Comparison of ENCODE assay signal across 30 cellular contexts in the genomic region with DNA sequence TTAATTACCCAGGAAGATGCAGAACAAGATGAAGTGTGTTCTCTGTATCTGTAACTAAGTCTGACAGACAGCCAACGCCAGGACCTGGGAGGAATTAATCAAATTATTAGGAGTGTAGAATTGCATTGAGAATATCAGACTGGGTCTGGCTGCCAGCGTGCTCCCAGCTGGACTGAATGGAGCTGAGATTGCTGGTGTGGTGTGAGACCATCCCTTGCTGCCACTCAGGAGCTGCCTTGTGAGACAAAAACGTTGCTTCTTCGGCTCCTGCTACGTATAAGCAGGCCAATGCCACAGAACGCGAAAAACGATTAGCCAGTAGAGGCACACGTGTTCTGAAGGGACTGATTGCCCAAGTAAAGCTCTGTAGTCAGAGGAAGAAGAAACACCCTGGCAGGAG.
DNase-seq lines count a peak whose midpoint lies in the region; ATAC-seq and TF ChIP-seq lines count a peak whose summit lies in the region.
"Had no signal": no experiment of that assay in that cellular context is flagged by ENCODE, and none has a peak within 500 bp of the region (broad histone marks: within the 10 kb centered on the region; RNA-seq: fewer than 3 reads in every experiment).

No MANE protein-coding gene starts in this region.

- peaks cover 2% of the 10 kb centered on the region for H3K9me3 Mint-ChIP-seq in activated T-cell treated with anti-CD3 and anti-CD28 coated beads, Interleukin-2, amount 50 U/mL, for 24 hours
- H3K9me3 Mint-ChIP-seq: activated T-helper 17 cell treated with anti-CD3 and anti-CD28 coated beads, Interleukin-2, amount 50 U/mL, for 72 hours; GM23338 had no signal

- no peaks in the 10 kb centered on the region for H3K27me3 ChIP-seq in body of pancreas
- H3K27me3 ChIP-seq in ovary: no peaks in the 10 kb centered on the region
- no peaks in the 10 kb centered on the region for H3K27me3 ChIP-seq in vagina
- H3K27me3 ChIP-seq in trophoblast cell (ENCODE audit: insufficient read depth, low read length): no peaks in the 10 kb centered on the region
- H3K27me3 ChIP-seq: cardiac muscle cell, colonic mucosa, sigmoid colon, upper lobe of left lung had no signal

- H3K9me3 ChIP-seq in body of pancreas (no peaks in the 10 kb centered on the region), ovary (no peaks in the 10 kb centered on the region), vagina (no peaks in the 10 kb centered on the region), trophoblast cell (ENCODE audit: insufficient read depth, low read depth, low read length) (peaks cover 2% of the 10 kb centered on the region)
- H3K9me3 ChIP-seq: A549, colonic mucosa, prostate gland, upper lobe of left lung had no signal

- no peaks in the 10 kb centered on the region for H3K4me1 Mint-ChIP-seq in activated T-cell treated with anti-CD3 and anti-CD28 coated beads, Interleukin-2, amount 50 U/mL, for 24 hours (ENCODE audit: low read depth)
- H3K4me1 Mint-ChIP-seq: activated B cell treated with CpG ODN at 0.5 μM for 24 hours; activated T-helper 17 cell treated with anti-CD3 and anti-CD28 coated beads, Interleukin-2, amount 50 U/mL, for 72 hours had no signal

- H3K79me2 ChIP-seq in trophoblast cell (ENCODE audit: control insufficient read depth, insufficient read depth, low read length, poor library complexity): no peaks in the 10 kb centered on the region

- H3K36me3 ChIP-seq in body of pancreas (replicated peaks in 1 of 2; ENCODE audit: insufficient read depth in 1 of 2, low read depth in 2 of 2) (peaks cover 0 to 2% of the 10 kb centered on the region in 2 donors), ovary (no peaks in the 10 kb centered on the region), vagina (peaks cover 0 to 2% of the 10 kb centered on the region in 2 donors), trophoblast cell (ENCODE audit: control insufficient read depth in 1 of 2, insufficient read depth in 2 of 2, low read length in 2 of 2) (peaks cover 3 to 5% of the 10 kb centered on the region in 2 experiments)
- H3K36me3 ChIP-seq: colonic mucosa, prostate gland had no signal

- H3K4ac ChIP-seq in trophoblast cell (ENCODE audit: low read depth, low read length): no peak overlapping the region

- H3K27ac ChIP-seq in body of pancreas (no peak overlapping the region), ovary (no peak overlapping the region), vagina (no peak overlapping the region), trophoblast cell (ENCODE audit: low read depth, low read length) (no peak overlapping the region)
- H3K27ac ChIP-seq: A549, cardiac muscle cell, colonic mucosa, left ventricle myocardium inferior, prostate gland, sigmoid colon, upper lobe of left lung had no signal

- H3K27me3 Mint-ChIP-seq in activated T-cell treated with anti-CD3 and anti-CD28 coated beads, Interleukin-2, amount 50 U/mL, for 24 hours: no peaks in the 10 kb centered on the region
- H3K27me3 Mint-ChIP-seq: activated T-helper 17 cell treated with anti-CD3 and anti-CD28 coated beads, Interleukin-2, amount 50 U/mL, for 72 hours; CD4-positive, alpha-beta T cell; IgD-negative memory B cell had no signal

- H3K14ac ChIP-seq in trophoblast cell (ENCODE audit: low read length): no peak overlapping the region

- H3K4me3 ChIP-seq in body of pancreas (no peak overlapping the region), ovary (no peak overlapping the region), vagina (no peak overlapping the region), trophoblast cell (ENCODE audit: low read depth, low read length) (no peak overlapping the region)
- H3K4me3 ChIP-seq: A549, cardiac muscle cell, colonic mucosa, GM23338, left ventricle myocardium inferior, prostate gland, sigmoid colon, upper lobe of left lung had no signal

- in situ Hi-C loops in KBM-7 (cut with MboI; ENCODE audit: low pct_unique_long_range_greater_than_20kb, low sequenced_read_pairs): no loop called here

- H2AFZ ChIP-seq in trophoblast cell (ENCODE audit: insufficient read depth, low read length, poor library complexity): no peak overlapping the region
- H2AFZ ChIP-seq: GM23338 had no signal

- no peak for ATAC-seq in body of pancreas
- ATAC-seq in GM21381 (IDR thresholded peaks at IDR 0.05; ENCODE audit: unreplicated experiment): no peak
- ATAC-seq: A549; activated naive CD4-positive, alpha-beta T cell treated with anti-CD3 and anti-CD28 coated beads, Interleukin-2, amount 50 U/mL, for 72 hours; activated T-helper 17 cell treated with anti-CD3 and anti-CD28 coated beads, Interleukin-2, amount 50 U/mL, for 72 hours; GM23338 had no signal

- H4K91ac ChIP-seq in trophoblast cell (ENCODE audit: low read depth, low read length): no peak overlapping the region

- no peak overlapping the region for H3K27ac Mint-ChIP-seq in activated T-cell treated with anti-CD3 and anti-CD28 coated beads, Interleukin-2, amount 50 U/mL, for 24 hours
- H3K27ac Mint-ChIP-seq: activated B cell treated with CpG ODN at 0.5 μM for 24 hours; activated naive CD4-positive, alpha-beta T cell treated with anti-CD3 and anti-CD28 coated beads, Interleukin-2, amount 50 U/mL, for 72 hours; activated T-helper 17 cell treated with anti-CD3 and anti-CD28 coated beads, Interleukin-2, amount 50 U/mL, for 72 hours; CD4-positive, alpha-beta T cell; GM23338; IgD-negative memory B cell had no signal

- TF ChIP-seq CTCF in body of pancreas (IDR thresholded peaks at IDR 0.05): no peak
- no peak for TF ChIP-seq CTCF in ovary (IDR thresholded peaks at IDR 0.05)
- TF ChIP-seq CTCF in vagina (IDR thresholded peaks at IDR 0.05): no peak

- no peaks in the 10 kb centered on the region for H3K4me1 ChIP-seq in body of pancreas
- H3K4me1 ChIP-seq in ovary (ENCODE audit: insufficient read depth): no peaks in the 10 kb centered on the region
- no peaks in the 10 kb centered on the region for H3K4me1 ChIP-seq in vagina
- no peaks in the 10 kb centered on the region for H3K4me1 ChIP-seq in trophoblast cell (ENCODE audit: control insufficient read depth in 1 of 2, insufficient read depth in 2 of 2, low read length in 2 of 2)
- H3K4me1 ChIP-seq: A549, colonic mucosa, left ventricle myocardium inferior, prostate gland, sigmoid colon, upper lobe of left lung had no signal

- H2BK120ac ChIP-seq in trophoblast cell (ENCODE audit: insufficient read depth, low read length, poor library complexity): no peak overlapping the region

- no peak overlapping the region for H2AK5ac ChIP-seq in trophoblast cell (ENCODE audit: low read length)

- 93 to 94% methylated on average over 9 of the region's 9 CpGs for WGBS in body of pancreas, 2 donors
- 88 to 91% (median 88%) methylated on average over 9 of the region's 9 CpGs for WGBS in ovary, 3 donors
- no CpG with 5 or more reads among the region's 9 CpGs for WGBS in trophoblast cell (ENCODE audit: extremely low coverage, insufficient coverage, insufficient read length)

- no peak overlapping the region for H4K12ac ChIP-seq in trophoblast cell (ENCODE audit: low read depth, low read length)

- no peak overlapping the region for H2BK5ac ChIP-seq in trophoblast cell (ENCODE audit: low read depth, low read length, poor library complexity)

- no peak for TF ChIP-seq POLR2A in body of pancreas (IDR thresholded peaks at IDR 0.05)
- TF ChIP-seq POLR2A in ovary (IDR thresholded peaks at IDR 0.05): no peak
- no peak for TF ChIP-seq POLR2A in vagina (IDR thresholded peaks at IDR 0.05)

- intact Hi-C loops in body of pancreas (cut with DNase I): no loop called here
- intact Hi-C loops in ovary (cut with DNase I): no loop called here
- intact Hi-C loops in vagina (cut with DNase I): no loop called here

- no peak for TF ChIP-seq EP300 in ovary (IDR thresholded peaks at IDR 0.05)

- H3K36me3 Mint-ChIP-seq in activated T-cell treated with anti-CD3 and anti-CD28 coated beads, Interleukin-2, amount 50 U/mL, for 24 hours (ENCODE audit: low read depth): no peaks in the 10 kb centered on the region
- H3K36me3 Mint-ChIP-seq: activated naive CD4-positive, alpha-beta T cell treated with anti-CD3 and anti-CD28 coated beads, Interleukin-2, amount 50 U/mL, for 72 hours had no signal

- DNase-seq in activated T-cell treated with anti-CD3 and anti-CD28 coated beads, Interleukin-2, amount 50 U/mL, for 24 hours: peak; percentile 5
- no peak for DNase-seq in activated T-cell treated with anti-CD3 and anti-CD28 coated beads, Interleukin-2, amount 50 U/mL, for 48 hours
- DNase-seq in body of pancreas (peak; percentile 0 to 3 (median 2)), ovary (peak in 3 of 5 donors; percentile 1 to 3 (median 1)), vagina (ENCODE audit: extremely low spot score in 2 of 2) (peak; percentile 54 to 79), trophoblast cell (no peak), KBM-7 (no peak)
- DNase-seq: activated B cell treated with CpG ODN at 0.5 μM for 24 hours; activated CD4-positive, alpha-beta T cell treated with anti-CD3 and anti-CD28 coated beads, Interleukin-2, amount 50 U/mL, for 4 hours; activated CD8-positive, alpha-beta memory T cell treated with anti-CD3 and anti-CD28 coated beads, Interleukin-2, amount 50 U/mL, for 48 hours; colonic mucosa; effector memory CD4-positive, alpha-beta T cell; erythroblast; left ventricle myocardium inferior; mesendoderm; NCI-H1436 treated with DMSO at 0.1 percent for 48 hours; NCI-H446; sigmoid colon; stimulated activated CD4-positive, alpha-beta T cell treated with anti-CD3 and anti-CD28 coated beads, Interleukin-4, amount 100 ng/mL, for 1 hour; T1000 had no signal

- H3K79me1 ChIP-seq in trophoblast cell (ENCODE audit: low read length): no peaks in the 10 kb centered on the region

- H3K23ac ChIP-seq in trophoblast cell (ENCODE audit: low read length): no peak overlapping the region

- H3K4me3 Mint-ChIP-seq in activated T-cell treated with anti-CD3 and anti-CD28 coated beads, Interleukin-2, amount 50 U/mL, for 24 hours: no peak overlapping the region
- H3K4me3 Mint-ChIP-seq: activated B cell treated with CpG ODN at 0.5 μM for 24 hours; activated T-helper 17 cell treated with anti-CD3 and anti-CD28 coated beads, Interleukin-2, amount 50 U/mL, for 72 hours; CD4-positive, alpha-beta T cell; GM23338 had no signal

- H4K8ac ChIP-seq in trophoblast cell (ENCODE audit: low read depth, low read length): no peak overlapping the region

- H3K4me2 ChIP-seq in trophoblast cell (ENCODE audit: low read length): no peak overlapping the region
- H3K4me2 ChIP-seq: A549, GM23338 had no signal

- H3K18ac ChIP-seq in trophoblast cell (ENCODE audit: low read length): no peak overlapping the region

- H2BK12ac ChIP-seq in trophoblast cell (ENCODE audit: low read length): no peak overlapping the region

- H3K9ac ChIP-seq in trophoblast cell (ENCODE audit: low read length): no peak overlapping the region

Comparison
In these comparisons a context has a peak if more than half of its experiments do, and no peak if none do; other contexts are left out.
1. DNase-seq: peak in activated T-cell treated with anti-CD3 and anti-CD28 coated beads, Interleukin-2, amount 50 U/mL, for 24 hours (single experiment), body of pancreas (4 of 4), ovary (3 of 5) and vagina (2 of 2); none in activated T-cell treated with anti-CD3 and anti-CD28 coated beads, Interleukin-2, amount 50 U/mL, for 48 hours (0 of 2), trophoblast cell (0 of 2) and KBM-7 (single experiment).